24 cellular contexts compared by ENCODE assay signal in genomic region chr7:75583255-75583654, GRCh38.
DNase-seq lines count a peak whose midpoint lies in the region; ATAC-seq, FAIRE-seq and TF ChIP-seq lines count a peak whose summit lies in the region.
"Had no signal": no experiment of that assay in that cellular context is flagged by ENCODE, and none has a peak within 500 bp of the region (broad histone marks: within the 10 kb centered on the region; RNA-seq: fewer than 3 reads in every experiment).

No MANE protein-coding gene starts in this region.

- peak; percentile 52 for ATAC-seq in K562
- ATAC-seq in naive B cell (ENCODE audit: low read depth in 2 of 2) = no peak
- ATAC-seq in left colon = no peak
- no peak for ATAC-seq in HG02763 (IDR thresholded peaks at IDR 0.05; ENCODE audit: unreplicated experiment)
- ATAC-seq: HCT116 had no signal

- CTCF ChIA-PET in K562 (lab: Yijun Ruan, JAX; ENCODE audit: low intra/inter-chr PET ratio) = no interaction called here

- in situ Hi-C loops in K562 (cut with MboI) = no loop called here

- no peak for TF ChIP-seq POLR2A in K562 (conservative IDR thresholded peaks at IDR 0.05)

- peaks cover 4% of the 10 kb centered on the region; the same call in 2 of the 3 replicates for H3K36me3 ChIP-seq in K562 (ENCODE audit: control insufficient read depth, insufficient read depth, low read length)
- H3K36me3 ChIP-seq: BE2C had no signal

- POLR2A ChIA-PET in K562 (lab: Yijun Ruan, JAX) = interaction anchor here (1.8 kb wide), 1 partner anchor 10 kb away, joined by 6 read pairs; no protein-coding TSS in a partner anchor

- H3K4me2 ChIP-seq in K562 (ENCODE audit: insufficient read depth, low read length) = no peak overlapping the region

- H3K4me3 Mint-ChIP-seq in dendritic cell treated with granulocyte-macrophage colony-stimulating factor and Interleukin-4, amounts not matched to agents 40 ng/mL and 50 ng/mL, for 4 days = no peak overlapping the region
- no peak overlapping the region for H3K4me3 Mint-ChIP-seq in naive B cell
- H3K4me3 Mint-ChIP-seq: CD4-positive, CD25-positive, alpha-beta regulatory T cell; HFFc6 had no signal

- no peaks in the 10 kb centered on the region for H3K27me3 Mint-ChIP-seq in dendritic cell treated with granulocyte-macrophage colony-stimulating factor and Interleukin-4, amounts not matched to agents 40 ng/mL and 50 ng/mL, for 4 days
- H3K27me3 Mint-ChIP-seq in naive B cell = no peaks in the 10 kb centered on the region
- H3K27me3 Mint-ChIP-seq: CD4-positive, CD25-positive, alpha-beta regulatory T cell had no signal

- peaks cover 0 to 3% of the 10 kb centered on the region in 2 experiments; a peak in 1 of 5 replicates for H3K4me1 ChIP-seq in K562 (replicated peaks in 1 of 2; ENCODE audit: control insufficient read depth in 2 of 2, insufficient read depth in 2 of 2, low read length in 2 of 2)
- H3K4me1 ChIP-seq: BE2C, Caco-2 had no signal

- H3K9ac ChIP-seq in K562 (ENCODE audit: insufficient read depth in 1 of 2, low read depth in 2 of 2, low read length in 2 of 2) = peak overlapping the region in 1 of 2 experiments; percentile 73; a peak in 2 of 4 replicates
- H3K9ac ChIP-seq: GM23248 had no signal

- no peaks in the 10 kb centered on the region for H3K9me1 ChIP-seq in K562 (ENCODE audit: control insufficient read depth, insufficient read depth, low read length)

- intact Hi-C loops in K562 (cut with micrococcal nuclease) (no loop called here), left colon (cut with DNase I, micrococcal nuclease) (no loop called here)
- intact Hi-C loops in dendritic cell treated with granulocyte-macrophage colony-stimulating factor and Interleukin-4, amounts not matched to agents 40 ng/mL and 50 ng/mL, for 4 days (cut with micrococcal nuclease) = no loop called here

- H3K79me2 ChIP-seq in K562 (ENCODE audit: control insufficient read depth, insufficient read depth, low read length) = no peaks in the 10 kb centered on the region

- no peak overlapping the region for H2AFZ ChIP-seq in K562 (ENCODE audit: low read depth, low read length)
- H2AFZ ChIP-seq: GM23248 had no signal

- no peaks in the 10 kb centered on the region for H3K27me3 ChIP-seq in K562 (ENCODE audit: control insufficient read depth in 2 of 2, insufficient read depth in 2 of 2, low read length in 2 of 2)
- H3K27me3 ChIP-seq: BE2C had no signal

- TF ChIP-seq CTCF in K562 (IDR thresholded peaks at IDR 0.05 in 2 of 3, conservative IDR thresholded peaks at IDR 0.05 in 1 of 3; ENCODE audit: insufficient read depth in 2 of 3, low read depth in 1 of 3, low read length in 3 of 3) = no peak

- H3K9me3 Mint-ChIP-seq in dendritic cell treated with granulocyte-macrophage colony-stimulating factor and Interleukin-4, amounts not matched to agents 40 ng/mL and 50 ng/mL, for 4 days = no peaks in the 10 kb centered on the region
- H3K9me3 Mint-ChIP-seq in naive B cell = no peaks in the 10 kb centered on the region
- H3K9me3 Mint-ChIP-seq: CD4-positive, CD25-positive, alpha-beta regulatory T cell; HFFc6 had no signal

- 43% methylated on average over 12 of the region's 12 CpGs for WGBS in K562 (ENCODE audit: insufficient coverage, low coverage, missing lambda C conversion rate)

- TF ChIP-seq RAD21 in K562 (CRISPR knock-in tag; conservative IDR thresholded peaks at IDR 0.05 in 1 of 2, IDR thresholded peaks at IDR 0.05 in 1 of 2) = no peak

- peaks cover 9% of the 10 kb centered on the region for H3K4me1 Mint-ChIP-seq in dendritic cell treated with granulocyte-macrophage colony-stimulating factor and Interleukin-4, amounts not matched to agents 40 ng/mL and 50 ng/mL, for 4 days (ENCODE audit: low read depth)
- no peaks in the 10 kb centered on the region for H3K4me1 Mint-ChIP-seq in naive B cell
- H3K4me1 Mint-ChIP-seq: CD4-positive, CD25-positive, alpha-beta regulatory T cell had no signal

- peak overlapping the region; percentile 7 for H3K27ac Mint-ChIP-seq in dendritic cell treated with granulocyte-macrophage colony-stimulating factor and Interleukin-4, amounts not matched to agents 40 ng/mL and 50 ng/mL, for 4 days
- peak overlapping the region in 4 of 6 donors; percentile 4 to 82 (median 56) for H3K27ac Mint-ChIP-seq in naive B cell
- H3K27ac Mint-ChIP-seq: CD4-positive, CD25-positive, alpha-beta regulatory T cell; HFFc6 had no signal

- no peak overlapping the region for H3K4me3 ChIP-seq in K562
- H3K4me3 ChIP-seq: GM23248 had no signal

- H3K27ac ChIP-seq in K562 (ENCODE audit: extremely low read depth, low read depth, low read length) = no peak overlapping the region; the same call in 2 of the 3 replicates
- H3K27ac ChIP-seq: GM23248 had no signal

- BruUV-seq in K562 (replicated peaks; lab: Mats Ljungman, UMichigan) = no TSS peak

- no peaks in the 10 kb centered on the region for H4K20me1 ChIP-seq in K562 (replicated peaks; ENCODE audit: control insufficient read depth, insufficient read depth, low read length)

- H3K9me3 ChIP-seq in K562 (replicated peaks; ENCODE audit: control insufficient read depth, insufficient read depth, low read depth, low read length) = no peaks in the 10 kb centered on the region
- H3K9me3 ChIP-seq: BE2C, Caco-2 had no signal

- FAIRE-seq in K562 (lab: Jason Lieb, UNC) = no peak
- FAIRE-seq: A204.1, GM12892, GM18507, H54, HTR-8/SVneo had no signal

- DNase-seq in K562 (ENCODE audit: extremely low read depth in 1 of 4, low spot score in 3 of 4) (no peak), naive B cell (no peak), left colon (no peak), NCI-H2081 treated with DMSO at 0.1 percent for 48 hours (lab: John Stamatoyannopoulos, UW) (no peak), foreskin melanocyte (no peak)
- DNase-seq: ACHN; BE2C; C1 segment of cervical spinal cord; Caco-2; CD4-positive, CD25-positive, alpha-beta regulatory T cell; DMS153; DMS79; GDM1; GM23248; HFFc6; IMR-90 had no signal

- TF ChIP-seq EP300 in K562 (IDR thresholded peaks at IDR 0.05; ENCODE audit: low read length) = no peak

- H3K36me3 Mint-ChIP-seq in dendritic cell treated with granulocyte-macrophage colony-stimulating factor and Interleukin-4, amounts not matched to agents 40 ng/mL and 50 ng/mL, for 4 days (ENCODE audit: low read depth) = peaks cover 92% of the 10 kb centered on the region
- H3K36me3 Mint-ChIP-seq in naive B cell = peaks cover 4 to 7% of the 10 kb centered on the region in 2 donors

TF ChIP-seq in K562, 482 proteins besides CTCF, POLR2A, EP300 and RAD21:
- TF ChIP-seq TCF3 (CRISPR knock-in tag; IDR thresholded peaks at IDR 0.05) = peak; percentile 13; the same call in 1 of the 2 replicates
- no peak for TF ChIP-seq NFATC3 (IDR thresholded peaks at IDR 0.05)
- TF ChIP-seq MEIS2 (IDR thresholded peaks at IDR 0.05; ENCODE audit: partially characterized antibody) = peak; percentile 52
- no peak for TF ChIP-seq TEAD4 (IDR thresholded peaks at IDR 0.05; ENCODE audit: low read length)
- no peak for TF ChIP-seq TEAD4 (CRISPR knock-in tag; IDR thresholded peaks at IDR 0.05; ENCODE audit: borderline replicate concordance)
- TF ChIP-seq POLR3A (IDR thresholded peaks at IDR 0.05; ENCODE audit: borderline replicate concordance, extremely low read depth, insufficient read depth, insufficient read length) = no peak
